ENCODE assay signal across 1 cellular context in the genomic region with DNA sequence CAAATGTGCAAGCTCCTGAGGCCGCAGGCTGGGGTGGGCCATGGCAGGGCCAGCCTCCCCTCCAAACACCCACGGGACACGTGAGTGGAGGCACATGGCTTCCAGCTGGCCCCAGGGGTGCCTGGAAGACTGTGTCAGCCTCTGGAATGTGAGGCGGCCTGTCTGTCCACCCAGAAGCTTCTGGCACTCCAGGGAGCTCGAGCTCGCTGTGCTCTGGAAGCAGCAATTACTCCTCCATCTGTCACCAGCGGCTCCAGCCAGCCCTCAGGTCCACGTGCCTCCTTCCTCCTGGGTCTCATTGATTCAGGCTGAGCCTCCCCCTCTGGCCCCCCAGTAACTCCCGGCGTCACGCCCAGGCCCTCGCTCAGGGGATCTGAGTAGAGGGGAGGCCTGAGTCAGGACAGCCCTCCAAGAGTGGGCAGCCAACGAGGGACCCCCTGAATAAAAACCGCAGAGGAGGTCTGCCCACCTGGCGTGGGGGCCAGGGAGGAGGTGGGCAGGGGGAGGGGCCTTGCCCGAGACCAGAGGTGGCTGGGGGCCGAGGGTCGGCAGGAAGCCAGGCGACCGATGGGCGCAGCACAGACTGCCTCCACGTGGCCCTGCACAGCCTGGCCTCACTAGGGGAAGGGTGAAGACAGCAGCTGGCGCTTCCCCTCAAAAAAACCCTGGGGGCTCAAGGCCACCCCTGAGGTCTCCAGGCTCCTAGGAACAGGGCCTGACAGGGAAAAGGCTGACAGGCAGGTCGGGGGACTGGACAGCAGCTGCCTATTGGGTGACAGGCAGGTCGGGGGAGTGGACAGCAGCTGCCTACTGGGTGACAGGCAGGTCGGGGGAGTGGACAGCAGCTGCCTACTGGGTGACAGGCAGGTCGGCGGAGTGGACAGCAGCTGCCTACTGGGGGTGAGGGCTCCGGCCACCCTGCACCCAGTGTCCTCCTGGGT.
A peak's percentile ranks its signal among the peaks of the same experiment; 100 is the strongest.
TF ChIP-seq lines count a peak whose summit lies in the region.

No MANE protein-coding gene starts in this region.

TF ChIP-seq in IMR-90, 13 proteins besides CTCF, POLR2A, EP300 and RAD21 (continued from another document):
- TF ChIP-seq FOS (IDR thresholded peaks at IDR 0.05; ENCODE audit: low read depth, low read length): peak; percentile 23
- peak; percentile 97 for TF ChIP-seq BHLHE40 (IDR thresholded peaks at IDR 0.05; ENCODE audit: low read depth, low read length)
- peak; percentile 85 for TF ChIP-seq RCOR1 (IDR thresholded peaks at IDR 0.05; ENCODE audit: insufficient replicate concordance, low read length)
- TF ChIP-seq CEBPB (IDR thresholded peaks at IDR 0.05; ENCODE audit: low read depth, low read length): no peak
- peak; percentile 46; the same call in 1 of the 2 replicates for TF ChIP-seq MAZ (IDR thresholded peaks at IDR 0.05; ENCODE audit: borderline replicate concordance, low read depth, low read length)
- TF ChIP-seq MAFK (IDR thresholded peaks at IDR 0.05; ENCODE audit: low read depth, low read length): no peak
- TF ChIP-seq SMC3 (IDR thresholded peaks at IDR 0.05; ENCODE audit: low read depth, low read length): peak; percentile 14; the same call in 1 of the 2 replicates
- TF ChIP-seq, protein P1, sequence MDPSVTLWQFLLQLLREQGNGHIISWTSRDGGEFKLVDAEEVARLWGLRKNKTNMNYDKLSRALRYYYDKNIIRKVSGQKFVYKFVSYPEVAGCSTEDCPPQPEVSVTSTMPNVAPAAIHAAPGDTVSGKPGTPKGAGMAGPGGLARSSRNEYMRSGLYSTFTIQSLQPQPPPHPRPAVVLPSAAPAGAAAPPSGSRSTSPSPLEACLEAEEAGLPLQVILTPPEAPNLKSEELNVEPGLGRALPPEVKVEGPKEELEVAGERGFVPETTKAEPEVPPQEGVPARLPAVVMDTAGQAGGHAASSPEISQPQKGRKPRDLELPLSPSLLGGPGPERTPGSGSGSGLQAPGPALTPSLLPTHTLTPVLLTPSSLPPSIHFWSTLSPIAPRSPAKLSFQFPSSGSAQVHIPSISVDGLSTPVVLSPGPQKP (IDR thresholded peaks at IDR 0.05; ENCODE audit: borderline replicate concordance, low read depth, low read length): no peak
- no peak; the same call in 1 of the 2 replicates for TF ChIP-seq RFX5 (IDR thresholded peaks at IDR 0.05; ENCODE audit: low read depth, low read length)
- no peak for TF ChIP-seq CHD1 (IDR thresholded peaks at IDR 0.05; ENCODE audit: low read depth, low read length)
- TF ChIP-seq, protein P2, sequence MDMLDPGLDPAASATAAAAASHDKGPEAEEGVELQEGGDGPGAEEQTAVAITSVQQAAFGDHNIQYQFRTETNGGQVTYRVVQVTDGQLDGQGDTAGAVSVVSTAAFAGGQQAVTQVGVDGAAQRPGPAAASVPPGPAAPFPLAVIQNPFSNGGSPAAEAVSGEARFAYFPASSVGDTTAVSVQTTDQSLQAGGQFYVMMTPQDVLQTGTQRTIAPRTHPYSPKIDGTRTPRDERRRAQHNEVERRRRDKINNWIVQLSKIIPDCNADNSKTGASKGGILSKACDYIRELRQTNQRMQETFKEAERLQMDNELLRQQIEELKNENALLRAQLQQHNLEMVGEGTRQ (IDR thresholded peaks at IDR 0.05; ENCODE audit: low read depth, low read length): peak; percentile 95
